9 cellular contexts compared by ENCODE assay signal in the genomic region with DNA sequence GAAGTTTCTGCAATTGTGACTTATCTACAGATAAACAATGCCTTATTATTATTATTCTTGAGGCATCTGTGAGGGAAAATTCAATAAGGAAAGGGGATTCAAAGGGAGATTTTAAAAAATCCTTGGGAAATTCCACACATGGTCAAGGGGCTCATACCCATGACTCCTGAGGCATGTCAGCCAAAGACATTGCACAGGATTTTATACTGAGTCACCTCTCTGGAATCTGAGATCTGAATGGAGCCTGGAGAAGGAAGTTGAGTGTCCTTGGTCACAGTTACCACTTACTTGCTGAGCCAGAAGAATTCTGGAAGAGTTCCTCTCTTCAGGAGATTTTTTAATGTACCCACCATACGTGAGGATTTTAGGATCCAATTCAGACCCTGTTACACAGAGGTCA. TPM values are rescaled to one million over a fixed set of nuclear protein-coding genes. Genes with fewer than 3 reads are reported as not detected.
DNase-seq lines count a peak whose midpoint lies in the region; ATAC-seq and TF ChIP-seq lines count a peak whose summit lies in the region.
"Had no signal": no experiment of that assay in that cellular context is flagged by ENCODE, and none has a peak within 500 bp of the region (broad histone marks: within the 10 kb centered on the region; RNA-seq: fewer than 3 reads in every experiment).

No MANE protein-coding gene starts in this region.

- in situ Hi-C loops in ACHN (cut with HindIII; ENCODE audit: low pct_ligation_motif_present, low pct_unique_long_range_greater_than_20kb, low sequenced_read_pairs): no loop called here
- in situ Hi-C loops in brain microvascular endothelial cell (cut with HindIII; ENCODE audit: low pct_ligation_motif_present, low sequenced_read_pairs): no loop called here

- H3K27me3 ChIP-seq in brain microvascular endothelial cell (replicated peaks) (no peaks in the 10 kb centered on the region), left lung (no peaks in the 10 kb centered on the region)

- H3K27ac ChIP-seq in brain microvascular endothelial cell (peak overlapping the region; percentile 78), left lung (peak overlapping the region in 1 of 2 donors; percentile 61)

- no peaks in the 10 kb centered on the region for H3K9me3 ChIP-seq in left lung

- intact Hi-C loops in left lung (cut with DNase I): no loop called here

- DNase-seq in ACHN (peak; percentile 98), HT1080 (ENCODE audit: low read depth) (peak; percentile 93), brain microvascular endothelial cell (peak; percentile 88), left lung (no peak), NOMO-1 treated with dmso at 0.1 percent for 144 hours (lab: John Stamatoyannopoulos, UW; ENCODE audit: unreplicated experiment) (no peak), anterior cingulate cortex (lab: John Stamatoyannopoulos, UW) (no peak)
- DNase-seq: activated CD4-positive, alpha-beta T cell treated with anti-CD3 and anti-CD28 coated beads for 48 hours had no signal

- TF ChIP-seq CTCF in brain microvascular endothelial cell (IDR thresholded peaks at IDR 0.05; ENCODE audit: low read depth, low read length, missing control alignments) (no peak), left lung (IDR thresholded peaks at IDR 0.05) (no peak)

- H3K4me1 ChIP-seq in left lung: peaks cover 0 to 68% of the 10 kb centered on the region in 2 donors

- no peak overlapping the region for H3K4me3 ChIP-seq in brain microvascular endothelial cell (ENCODE audit: low read depth, low read length)
- H3K4me3 ChIP-seq in left lung: no peak overlapping the region

- ATAC-seq in left lung (peak; percentile 74), GM19452 (IDR thresholded peaks at IDR 0.05; ENCODE audit: unreplicated experiment) (no peak), HG03354 (IDR thresholded peaks at IDR 0.05; ENCODE audit: poor library complexity, severe bottlenecking, unreplicated experiment) (no peak)

- H3K36me3 ChIP-seq in brain microvascular endothelial cell (replicated peaks): no peaks in the 10 kb centered on the region
- no peaks in the 10 kb centered on the region for H3K36me3 ChIP-seq in left lung

RNA-seq across cellular contexts. Expression of gene CXCL8, which starts 14.4 kb away (rescaled TPM):
- total RNA-seq in HT1080 (2014; rRNA removed; shearing (Covaris generic)): 9.4 and 12.9 TPM in 2 replicates
- polyA plus RNA-seq in HT1080 (2015; cell fraction: cytosol; rRNA removed): 18.9 and 21.9 TPM in 2 replicates
- 19.1 and 25.1 TPM in 2 replicates for polyA plus RNA-seq in HT1080 (2015; cell fraction: nucleus; rRNA removed)
- total RNA-seq in left lung: 10 to 100 TPM; 12.3 to 80.4 TPM

Comparison
In these comparisons a context has a peak if more than half of its experiments do, and no peak if none do; other contexts are left out.
1. DNase-seq: peak in ACHN (single experiment), HT1080 (single experiment) and brain microvascular endothelial cell (single experiment); none in left lung (0 of 2), NOMO-1 treated with dmso at 0.1 percent for 144 hours (single experiment) and anterior cingulate cortex (0 of 58).